Comparison of ENCODE assay signal across 23 cellular contexts in genomic region chr14:38723277-38723676, GRCh38.
"Had no signal": no experiment of that assay in that cellular context is flagged by ENCODE, and none has a peak within 500 bp of the region (broad histone marks: within the 10 kb centered on the region; RNA-seq: fewer than 3 reads in every experiment).

No MANE protein-coding gene starts in this region.

- H3K4me1 Mint-ChIP-seq: activated naive CD4-positive, alpha-beta T cell treated with anti-CD3 and anti-CD28 coated beads, Interleukin-2, amount 50 U/mL, for 24 hours; natural killer cell had no signal

- ATAC-seq: gastrocnemius medialis, natural killer cell, psoas muscle, upper lobe of right lung, WTC11 had no signal

- H3K27ac Mint-ChIP-seq: activated naive CD4-positive, alpha-beta T cell treated with anti-CD3 and anti-CD28 coated beads, Interleukin-2, amount 50 U/mL, for 24 hours; dendritic cell treated with granulocyte-macrophage colony-stimulating factor and Interleukin-4, amounts not matched to agents 40 ng/mL and 50 ng/mL, for 4 days; mesothelial cell of epicardium; natural killer cell; WTC11 had no signal

- H3K36me3 Mint-ChIP-seq: activated naive CD4-positive, alpha-beta T cell treated with anti-CD3 and anti-CD28 coated beads, Interleukin-2, amount 50 U/mL, for 24 hours; mesothelial cell of epicardium; natural killer cell; WTC11 had no signal

- H3K36me3 ChIP-seq: gastrocnemius medialis, left ventricle myocardium inferior, right atrium auricular region, thoracic aorta, upper lobe of right lung had no signal

- DNase-seq: activated gamma-delta T cell treated with Interleukin-2 at 50 U/mL for 16 hours; activated T-cell treated with anti-CD3 and anti-CD28 coated beads, Interleukin-2, amount 50 U/mL, for 1 hour; anterior cingulate cortex; body of pancreas; caudate nucleus; effector CD8-positive, alpha-beta T cell; gastrocnemius medialis; head of caudate nucleus; hypothalamus; left ventricle myocardium inferior; mammary epithelial cell; natural killer cell; psoas muscle; stimulated activated CD4-positive, alpha-beta T cell treated with anti-CD3 and anti-CD28 coated beads, Interleukin-4, amount 100 ng/mL, for 24 hours; stimulated activated naive CD4-positive, alpha-beta T cell treated with Interleukin-2 at 50 U/mL for 16 hours; T-helper 9 cell; upper lobe of right lung had no signal

- H3K4me1 ChIP-seq: body of pancreas, gastrocnemius medialis, left ventricle myocardium inferior, psoas muscle, right atrium auricular region, upper lobe of right lung had no signal

- H3K4me3 ChIP-seq: body of pancreas, gastrocnemius medialis, left ventricle myocardium inferior, psoas muscle, right atrium auricular region, thoracic aorta, upper lobe of right lung had no signal

- H3K27ac ChIP-seq: body of pancreas, gastrocnemius medialis, left ventricle myocardium inferior, psoas muscle, right atrium auricular region, thoracic aorta, upper lobe of right lung had no signal

- H3K9me3 Mint-ChIP-seq: activated naive CD4-positive, alpha-beta T cell treated with anti-CD3 and anti-CD28 coated beads, Interleukin-2, amount 50 U/mL, for 24 hours; dendritic cell treated with granulocyte-macrophage colony-stimulating factor and Interleukin-4, amounts not matched to agents 40 ng/mL and 50 ng/mL, for 4 days; mesothelial cell of epicardium had no signal

- H3K4me3 Mint-ChIP-seq: activated naive CD4-positive, alpha-beta T cell treated with anti-CD3 and anti-CD28 coated beads, Interleukin-2, amount 50 U/mL, for 24 hours; dendritic cell treated with granulocyte-macrophage colony-stimulating factor and Interleukin-4, amounts not matched to agents 40 ng/mL and 50 ng/mL, for 4 days; mesothelial cell of epicardium; natural killer cell; WTC11 had no signal

- H3K9me3 ChIP-seq: body of pancreas, gastrocnemius medialis, left ventricle myocardium inferior, psoas muscle, right atrium auricular region, thoracic aorta, upper lobe of right lung had no signal

- H3K27me3 Mint-ChIP-seq: dendritic cell treated with granulocyte-macrophage colony-stimulating factor and Interleukin-4, amounts not matched to agents 40 ng/mL and 50 ng/mL, for 4 days had no signal

- H3K27me3 ChIP-seq: body of pancreas, gastrocnemius medialis, right atrium auricular region, upper lobe of right lung had no signal
